ENCODE assay signal across 28 cellular contexts in genomic region chr4:36476135-36476534, GRCh38.
"Had no signal": no experiment of that assay in that cellular context is flagged by ENCODE, and none has a peak within 500 bp of the region (broad histone marks: within the 10 kb centered on the region; RNA-seq: fewer than 3 reads in every experiment).

No MANE protein-coding gene starts in this region.

- H3K4me1 ChIP-seq: ascending aorta, breast epithelium, Peyer's patch, SJSA1 had no signal

- H3K4me3 ChIP-seq: ascending aorta, breast epithelium, Peyer's patch, SJSA1 had no signal

- DNase-seq: activated CD4-positive, alpha-beta T cell treated with anti-CD3 and anti-CD28 coated beads for 36 hours; activated CD4-positive, alpha-beta T cell treated with anti-CD3 and anti-CD28 coated beads, Interleukin-2, amount 10 ng/mL, durations not matched to agents 7 days and 5 days; activated CD4-positive, alpha-beta T cell treated with anti-CD3 and anti-CD28 coated beads, Interleukin-2, amount 50 U/mL, for 48 hours; activated CD8-positive, alpha-beta T cell treated with anti-CD3 and anti-CD28 coated beads, Interleukin-2, amount 10 ng/mL, durations not matched to agents 7 days and 5 days; activated gamma-delta T cell; activated naive CD4-positive, alpha-beta T cell treated with Interleukin-2 at 50 U/mL for 16 hours; activated naive CD8-positive, alpha-beta T cell treated with anti-CD3 and anti-CD28 coated beads, Interleukin-2, amount 10 ng/mL, durations not matched to agents 7 days and 5 days; activated T-cell treated with anti-CD3 and anti-CD28 coated beads, Interleukin-2, amount 50 U/mL, for 24 hours; amygdala; cerebellar nuclear complex; NCI-H1105; NCI-H1417 treated with DMSO at 0.1 percent for 48 hours; NCI-H187 treated with DMSO at 0.1 percent for 48 hours; NCI-H2081 treated with DMSO at 0.1 percent for 48 hours; NCI-H345; NCI-H524 treated with DMSO at 0.1 percent for 48 hours; NCI-H748 treated with DMSO at 0.1 percent for 48 hours; NK-92 treated with Interleukin-12 subunit alpha and Interleukin-12 subunit beta, amount 100 ng/mL, for 24 hours; PC-3; Peyer's patch; RPMI8226; SHP77 treated with DMSO at 0.1 percent for 48 hours; SK-N-SH had no signal

- H3K36me3 ChIP-seq: ascending aorta, breast epithelium, Peyer's patch, SJSA1 had no signal

- H3K27me3 ChIP-seq: ascending aorta, breast epithelium, Peyer's patch, SJSA1 had no signal

- H3K27ac ChIP-seq: ascending aorta, breast epithelium, Peyer's patch, SJSA1 had no signal

- H3K4me2 ChIP-seq: SK-N-SH had no signal

- H3K9ac ChIP-seq: SK-N-SH had no signal

- H3K9me3 ChIP-seq: ascending aorta, breast epithelium, Peyer's patch, SJSA1, SK-N-SH had no signal

- ATAC-seq: activated CD4-positive, alpha-beta T cell treated with anti-CD3 and anti-CD28 coated beads for 36 hours; activated CD4-positive, CD25-positive, alpha-beta regulatory T cell treated with anti-CD3 and anti-CD28 coated beads, Interleukin-2, amount 50 U/mL, for 24 hours; activated CD8-positive, alpha-beta T cell treated with anti-CD3 and anti-CD28 coated beads, Interleukin-2, amount 10 ng/mL, durations not matched to agents 7 days and 5 days; PC-3; WTC11 had no signal
